8 cellular contexts compared by ENCODE assay signal in the genomic region with DNA sequence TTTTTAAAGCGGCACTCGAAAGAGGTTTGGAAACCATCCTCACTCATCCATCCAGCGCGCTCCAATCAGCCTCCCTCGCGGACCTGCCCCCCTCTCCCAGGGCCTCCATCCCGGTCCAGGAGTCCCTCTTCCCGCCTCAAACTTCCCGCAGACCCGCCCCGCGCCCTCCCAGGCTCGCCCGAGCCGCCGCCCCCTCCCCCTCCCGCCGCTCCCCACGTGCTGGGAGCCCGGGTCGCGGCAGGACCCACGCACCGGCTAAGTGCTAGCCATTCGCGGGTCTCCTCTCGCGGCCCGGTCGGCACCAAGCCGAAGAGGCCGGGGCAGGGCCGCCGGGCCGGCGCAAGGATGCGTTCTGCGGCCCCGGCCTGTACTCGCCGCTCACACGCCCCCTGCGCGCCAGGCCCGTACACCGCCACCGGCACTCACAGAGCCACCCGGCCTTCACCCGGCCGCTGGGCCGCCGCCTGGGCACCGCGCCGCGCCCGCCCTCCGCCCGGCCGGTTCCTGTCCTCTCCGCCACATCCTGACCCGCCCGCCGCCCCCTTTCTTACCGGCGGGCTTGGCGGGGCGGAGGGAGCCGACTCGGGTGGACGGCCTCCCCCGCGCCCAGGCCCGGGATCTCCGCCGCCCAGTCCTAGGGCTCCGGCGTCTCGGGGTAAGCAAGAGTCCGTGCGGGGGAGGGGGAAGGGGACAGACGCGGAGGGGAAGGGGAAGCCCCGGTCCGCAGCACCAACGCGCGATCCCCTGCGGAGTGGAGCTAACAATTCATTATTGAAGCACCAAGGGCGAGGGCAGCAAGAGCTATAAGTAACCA. TPM values are rescaled to one million over a fixed set of nuclear protein-coding genes. Genes with fewer than 3 reads are reported as not detected.
DNase-seq lines count a peak whose midpoint lies in the region; ATAC-seq and TF ChIP-seq lines count a peak whose summit lies in the region.

No MANE protein-coding gene starts in this region.

- H3K4me3 ChIP-seq in BLaER1 treated with 17β-estradiol and CSF1 and Interleukin-3, amounts not matched to agents 10 nM and 100 nM, result peak overlapping the region; percentile 78 to 97 (median 93)
- H3K4me3 ChIP-seq in parathyroid adenoma (ENCODE audit: low read depth, low read length), result peak overlapping the region; percentile 79
- peak overlapping the region; percentile 81 for H3K4me3 ChIP-seq in urinary bladder (ENCODE audit: low read depth, low read length)

- WGBS in urinary bladder, result under 1% methylated on average over 90 of the region's 90 CpGs

- no peak for TF ChIP-seq CTCF in parathyroid adenoma (IDR thresholded peaks at IDR 0.05)

- H3K4me2 ChIP-seq in BLaER1 treated with 17β-estradiol and CSF1 and Interleukin-3, amounts not matched to agents 10 nM and 100 nM, result peak overlapping the region; percentile 54 to 88 (median 81)
- H3K4me2 ChIP-seq in parathyroid adenoma (ENCODE audit: low read length), result peak overlapping the region; percentile 88

- no peaks in the 10 kb centered on the region for H3K27me3 ChIP-seq in BLaER1 treated with 17β-estradiol and CSF1 and Interleukin-3, amounts not matched to agents 10 nM and 100 nM
- no peaks in the 10 kb centered on the region for H3K27me3 ChIP-seq in parathyroid adenoma (ENCODE audit: control insufficient read depth, insufficient read depth, low read length)

- no peaks in the 10 kb centered on the region for H3K27me3 Mint-ChIP-seq in activated naive CD8-positive, alpha-beta T cell treated with anti-CD3 and anti-CD28 coated beads, Interleukin-2, amount 50 U/mL, for 24 hours

- ATAC-seq in GM19328 (IDR thresholded peaks at IDR 0.05; ENCODE audit: unreplicated experiment), result peak; percentile 22
- ATAC-seq in HG03439 (IDR thresholded peaks at IDR 0.05; ENCODE audit: unreplicated experiment), result peak; percentile 37
- ATAC-seq in activated naive CD8-positive, alpha-beta T cell treated with anti-CD3 and anti-CD28 coated beads, Interleukin-2, amount 50 U/mL, for 24 hours, result peak; percentile 18
- ATAC-seq in Right ventricle myocardium superior (ENCODE audit: poor library complexity), result peak; percentile 47

- peaks cover 26 to 36% (median 32%) of the 10 kb centered on the region in 11 experiments for H3K36me3 ChIP-seq in BLaER1 treated with 17β-estradiol and CSF1 and Interleukin-3, amounts not matched to agents 10 nM and 100 nM
- H3K36me3 ChIP-seq in parathyroid adenoma (ENCODE audit: control insufficient read depth, insufficient read depth, low read length) (no peaks in the 10 kb centered on the region), urinary bladder (ENCODE audit: insufficient read depth) (peaks cover 3% of the 10 kb centered on the region)

- peaks cover 26 to 58% (median 45%) of the 10 kb centered on the region in 11 experiments; a peak in 21 of 22 replicates for H4K20me1 ChIP-seq in BLaER1 treated with 17β-estradiol and CSF1 and Interleukin-3, amounts not matched to agents 10 nM and 100 nM

- peak overlapping the region; percentile 98 for H3K4me3 Mint-ChIP-seq in activated naive CD8-positive, alpha-beta T cell treated with anti-CD3 and anti-CD28 coated beads, Interleukin-2, amount 50 U/mL, for 24 hours

- no peaks in the 10 kb centered on the region for H3K9me3 ChIP-seq in BLaER1 treated with 17β-estradiol and CSF1 and Interleukin-3, amounts not matched to agents 10 nM and 100 nM (replicated peaks in 1 of 11)
- no peaks in the 10 kb centered on the region for H3K9me3 ChIP-seq in parathyroid adenoma (ENCODE audit: control insufficient read depth, low read length)

- peak overlapping the region; percentile 95 to 100 (median 100) for H3K27ac ChIP-seq in BLaER1 treated with 17β-estradiol and CSF1 and Interleukin-3, amounts not matched to agents 10 nM and 100 nM
- H3K27ac ChIP-seq in parathyroid adenoma (peak overlapping the region; percentile 100), urinary bladder (ENCODE audit: low read depth) (peak overlapping the region; percentile 99)

- H3K9ac ChIP-seq in BLaER1 treated with 17β-estradiol and CSF1 and Interleukin-3, amounts not matched to agents 10 nM and 100 nM, result peak overlapping the region; percentile 93 to 100 (median 99)
- H3K9ac ChIP-seq in parathyroid adenoma, result peak overlapping the region; percentile 51

- DNase-seq in RPMI7951 (ENCODE audit: low read depth) (peak; percentile 56), Right ventricle myocardium superior (peak; percentile 73)
- peak; percentile 61 for DNase-seq in activated naive CD8-positive, alpha-beta T cell treated with anti-CD3 and anti-CD28 coated beads, Interleukin-2, amount 50 U/mL, for 24 hours

- peaks cover 64% of the 10 kb centered on the region for H3K4me1 Mint-ChIP-seq in activated naive CD8-positive, alpha-beta T cell treated with anti-CD3 and anti-CD28 coated beads, Interleukin-2, amount 50 U/mL, for 24 hours

- H3K9me3 Mint-ChIP-seq in activated naive CD8-positive, alpha-beta T cell treated with anti-CD3 and anti-CD28 coated beads, Interleukin-2, amount 50 U/mL, for 24 hours, result no peaks in the 10 kb centered on the region

- H2AFZ ChIP-seq in parathyroid adenoma, result peak overlapping the region; percentile 84

- H3K27ac Mint-ChIP-seq in activated naive CD8-positive, alpha-beta T cell treated with anti-CD3 and anti-CD28 coated beads, Interleukin-2, amount 50 U/mL, for 24 hours, result peak overlapping the region; percentile 99

- intact Hi-C loops in Right ventricle myocardium superior (cut with DNase I), result no loop called here

- H3K36me3 Mint-ChIP-seq in activated naive CD8-positive, alpha-beta T cell treated with anti-CD3 and anti-CD28 coated beads, Interleukin-2, amount 50 U/mL, for 24 hours (ENCODE audit: low read depth), result peaks cover 35% of the 10 kb centered on the region

- peaks cover 30% of the 10 kb centered on the region for H3K79me2 ChIP-seq in parathyroid adenoma

- peaks cover 48 to 68% (median 61%) of the 10 kb centered on the region in 10 experiments for H3K4me1 ChIP-seq in BLaER1 treated with 17β-estradiol and CSF1 and Interleukin-3, amounts not matched to agents 10 nM and 100 nM
- H3K4me1 ChIP-seq in parathyroid adenoma, result peaks cover 19% of the 10 kb centered on the region
- no peaks in the 10 kb centered on the region for H3K4me1 ChIP-seq in urinary bladder (ENCODE audit: insufficient read depth)

RNA-seq across cellular contexts. Expression of a gene that starts 0.6 kb away (rescaled TPM):
- total RNA-seq in RPMI7951 (2014; rRNA removed; shearing (Covaris generic)), result 23.9 and 24.4 TPM in 2 replicates
- total RNA-seq in Right ventricle myocardium superior (11.8 TPM), urinary bladder (146 TPM)
- polyA plus RNA-seq in urinary bladder, result 13.0 TPM

Comparison
In these comparisons a context has a peak if more than half of its experiments do, and no peak if none do; other contexts are left out.
1. Peak in every context shown above with its lines: DNase-seq, ATAC-seq, H3K4me3 ChIP-seq and H3K27ac ChIP-seq.